In the genomic region with DNA sequence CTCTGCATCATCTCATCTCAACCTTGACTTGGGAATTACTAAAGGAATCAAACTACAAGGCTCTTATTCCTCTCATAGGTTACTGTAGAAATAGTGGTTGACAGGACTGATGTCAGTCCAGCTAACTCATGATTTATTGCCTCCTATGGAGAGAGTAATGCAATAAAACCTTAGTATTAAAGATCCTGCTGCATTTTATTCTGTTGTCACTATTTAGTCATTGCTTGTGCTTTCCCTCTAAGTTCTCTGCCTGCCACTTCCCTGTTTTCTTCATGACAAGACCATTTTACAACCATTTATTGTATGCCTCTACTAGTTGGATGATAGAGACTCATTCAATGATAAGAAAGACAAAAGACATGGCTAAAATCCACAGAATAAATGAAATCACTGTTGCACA, we compare ENCODE assay signal across 27 cellular contexts.
"Had no signal": no experiment of that assay in that cellular context is flagged by ENCODE, and none has a peak within 500 bp of the region (broad histone marks: within the 10 kb centered on the region; RNA-seq: fewer than 3 reads in every experiment).

No MANE protein-coding gene starts in this region.

- H3K27me3 ChIP-seq: stomach, suprapubic skin, testis, thyroid gland, tibial artery, tibial nerve, transverse colon, upper lobe of left lung, upper lobe of right lung, uterus, vagina had no signal

- H3K4me1 ChIP-seq: stomach, suprapubic skin, testis, thyroid gland, tibial artery, tibial nerve, transverse colon, upper lobe of left lung, upper lobe of right lung, uterus, vagina had no signal

- H3K4me3 ChIP-seq: stomach, suprapubic skin, testis, thoracic aorta, thyroid gland, tibial artery, tibial nerve, transverse colon, upper lobe of left lung, upper lobe of right lung, uterus, vagina had no signal

- H3K27ac ChIP-seq: stomach, suprapubic skin, testis, thoracic aorta, thyroid gland, tibial artery, tibial nerve, transverse colon, upper lobe of left lung, upper lobe of right lung, uterus, vagina had no signal

- DNase-seq: stimulated activated CD4-positive, alpha-beta T cell treated with anti-CD3 and anti-CD28 coated beads, Interleukin-2, amount 100 ng/mL, for 48 hours; stimulated activated CD4-positive, alpha-beta T cell treated with anti-CD3 and anti-CD28 coated beads, Interleukin-4, amount 100 ng/mL, for 1 hour; stimulated activated CD4-positive, alpha-beta T cell treated with anti-CD3 and anti-CD28 coated beads, Interleukin-4, amount 100 ng/mL, for 24 hours; stimulated activated CD4-positive, alpha-beta T cell treated with anti-CD3 and anti-CD28 coated beads, Interleukin-4, amount 100 ng/mL, for 4 hours; stimulated activated CD8-positive, alpha-beta memory T cell treated with anti-CD3 and anti-CD28 coated beads, Interleukin-4, amount 100 ng/mL, for 48 hours; stimulated activated naive B cell treated with anti-CD40 and anti-IgM and Interleukin-4, amounts not matched to agents 10 μg/mL and 1 μg/mL and 100 μg/mL, for 72 hours; stimulated activated naive CD4-positive, alpha-beta T cell; stimulated activated naive CD4-positive, alpha-beta T cell treated with Interleukin-2 at 50 U/mL for 16 hours; stimulated activated naive CD8-positive, alpha-beta T cell treated with anti-CD3 and anti-CD28 coated beads, Interleukin-15, amount 100 ng/mL, for 72 hours; stimulated activated naive CD8-positive, alpha-beta T cell treated with anti-CD3 and anti-CD28 coated beads, Interleukin-15, Interleukin-2, amounts not matched to agents 100 U/mL and 50 U/mL, for 24 hours; stomach; substantia nigra; testis; thyroid gland; tibial artery; transverse colon; trophoblast cell; upper lobe of left lung; upper lobe of right lung; uterus had no signal

- FAIRE-seq: urothelium cell line had no signal

- ATAC-seq: stimulated activated effector memory CD8-positive, alpha-beta T cell treated with anti-CD3 and anti-CD28 coated beads, Interleukin-12 subunit alpha, Interleukin-12 subunit beta, amount 100 ng/mL, for 72 hours; stimulated activated memory B cell treated with anti-CD40 and anti-IgM and Interleukin-4, amounts not matched to agents 10 μg/mL and 1 μg/mL and 100 μg/mL, for 72 hours; stimulated activated naive B cell treated with anti-CD40 and anti-IgM and Interleukin-4, amounts not matched to agents 10 μg/mL and 1 μg/mL and 100 μg/mL, for 72 hours; stimulated activated naive CD8-positive, alpha-beta T cell treated with anti-CD3 and anti-CD28 coated beads, Interleukin-15, amount 100 ng/mL, for 72 hours; stimulated activated naive CD8-positive, alpha-beta T cell treated with anti-CD3 and anti-CD28 coated beads, Interleukin-15, Interleukin-2, amounts not matched to agents 100 U/mL and 50 U/mL, for 24 hours; upper lobe of right lung had no signal

- H3K36me3 ChIP-seq: stomach, suprapubic skin, thoracic aorta, thyroid gland, tibial artery, tibial nerve, transverse colon, upper lobe of left lung, upper lobe of right lung, uterus, vagina had no signal

- H3K9me3 ChIP-seq: stomach, suprapubic skin, testis, thoracic aorta, thyroid gland, tibial artery, tibial nerve, transverse colon, upper lobe of left lung, upper lobe of right lung, uterus, vagina had no signal
